Comparison of ENCODE assay signal across 9 cellular contexts in the genomic region with DNA sequence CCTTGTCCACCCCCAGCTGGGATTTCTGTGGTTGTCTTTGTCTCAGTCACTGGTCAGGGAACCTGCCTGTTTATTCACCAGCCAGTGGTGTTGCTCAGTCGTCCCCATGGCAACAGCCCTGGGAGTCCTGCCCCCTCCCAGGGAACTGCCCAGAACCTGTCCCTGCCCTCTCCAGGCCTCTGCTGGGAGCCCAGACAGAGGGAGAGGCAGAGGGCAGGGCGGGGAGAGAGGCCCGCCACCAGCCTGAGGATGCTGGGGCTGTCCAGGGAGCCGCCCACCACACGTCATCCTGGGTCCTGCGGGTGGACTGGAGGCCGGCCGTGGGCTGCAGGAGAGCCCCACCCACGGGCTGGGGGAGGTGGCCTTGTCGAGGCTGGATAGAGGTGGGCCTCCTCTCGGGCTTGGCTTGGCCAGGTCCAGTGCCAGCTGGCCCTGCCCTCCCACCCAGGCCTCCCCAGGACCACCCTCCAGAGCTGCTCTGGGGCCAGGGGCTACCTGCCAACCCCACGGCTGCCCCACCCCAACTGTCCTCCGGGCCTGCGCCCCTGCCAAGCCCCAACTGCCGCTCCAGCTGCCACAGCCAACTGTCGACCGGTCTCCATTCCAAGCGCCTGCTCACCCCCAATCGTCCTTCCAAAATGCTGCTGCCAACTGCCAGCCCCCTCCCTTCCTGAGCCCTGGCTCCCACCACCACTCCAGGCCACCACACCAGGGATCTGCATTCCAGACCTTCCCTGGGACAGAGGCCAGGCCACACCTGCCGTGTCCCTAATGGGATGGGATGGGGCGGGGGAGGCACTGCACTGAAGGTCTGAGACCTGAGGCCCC. TPM values are rescaled to one million over a fixed set of nuclear protein-coding genes. Genes with fewer than 3 reads are reported as not detected.
DNase-seq lines count a peak whose midpoint lies in the region; ATAC-seq, FAIRE-seq and TF ChIP-seq lines count a peak whose summit lies in the region.
"Had no signal": no experiment of that assay in that cellular context is flagged by ENCODE, and none has a peak within 500 bp of the region (broad histone marks: within the 10 kb centered on the region; RNA-seq: fewer than 3 reads in every experiment).

No MANE protein-coding gene starts in this region.

- H3K79me2 ChIP-seq in keratinocyte (ENCODE audit: control insufficient read depth, insufficient read depth, low read length), result no peaks in the 10 kb centered on the region

- no peak overlapping the region for H3K27ac Mint-ChIP-seq in activated naive CD4-positive, alpha-beta T cell treated with anti-CD3 and anti-CD28 coated beads, Interleukin-2, amount 50 U/mL, for 72 hours

- H3K4me1 ChIP-seq in keratinocyte (ENCODE audit: control insufficient read depth, extremely low read depth, insufficient read depth, low read length) (no peaks in the 10 kb centered on the region), thoracic aorta (ENCODE audit: control insufficient read depth in 1 of 2, low read depth in 2 of 2) (peaks cover 9 to 32% of the 10 kb centered on the region in 2 donors)

- H3K4me3 ChIP-seq in keratinocyte (ENCODE audit: control insufficient read depth in 2 of 3, extremely low read depth in 1 of 3, insufficient read depth in 2 of 3, low read depth in 1 of 3, low read length in 3 of 3) (no peak overlapping the region), thoracic aorta (no peak overlapping the region)
- H3K4me3 ChIP-seq: SK-N-MC had no signal

- H3K36me3 Mint-ChIP-seq in activated naive CD4-positive, alpha-beta T cell treated with anti-CD3 and anti-CD28 coated beads, Interleukin-2, amount 50 U/mL, for 72 hours, result peaks cover 0 to under 1% of the 10 kb centered on the region in 2 donors

- no peak for TF ChIP-seq CTCF in keratinocyte (optimal IDR thresholded peaks at IDR 0.05 in 1 of 3, IDR thresholded peaks at IDR 0.05 in 1 of 3, conservative IDR thresholded peaks at IDR 0.05 in 1 of 3; ENCODE audit: extremely low read depth in 1 of 3, insufficient read depth in 2 of 3, low read length in 3 of 3)
- no peak for TF ChIP-seq CTCF in thoracic aorta (IDR thresholded peaks at IDR 0.05)

- no peaks in the 10 kb centered on the region for H3K9me1 ChIP-seq in keratinocyte (ENCODE audit: control insufficient read depth, extremely low read depth, insufficient read depth, low read length)

- no peak overlapping the region for H2AFZ ChIP-seq in keratinocyte (ENCODE audit: control insufficient read depth, low read length)

- H3K9me3 Mint-ChIP-seq in activated naive CD4-positive, alpha-beta T cell treated with anti-CD3 and anti-CD28 coated beads, Interleukin-2, amount 50 U/mL, for 72 hours, result no peaks in the 10 kb centered on the region

- H3K27me3 ChIP-seq in keratinocyte (ENCODE audit: control insufficient read depth, extremely low read depth, insufficient read depth, low read length) (peaks cover 30% of the 10 kb centered on the region), thoracic aorta (replicated peaks; ENCODE audit: insufficient read depth) (no peaks in the 10 kb centered on the region)

- FAIRE-seq in keratinocyte (lab: Jason Lieb, UNC), result no peak

- dilution Hi-C loops in keratinocyte (cut with MboI; ENCODE audit: extremely low pct_ligation_motif_present, low sequenced_read_pairs), result no loop called here

- peaks cover 2% of the 10 kb centered on the region for H4K20me1 ChIP-seq in keratinocyte (ENCODE audit: control insufficient read depth, extremely low read depth, insufficient read depth, low read length)

- H3K36me3 ChIP-seq in keratinocyte (ENCODE audit: control insufficient read depth in 2 of 2, extremely low read depth in 1 of 2, insufficient read depth in 2 of 2, low read length in 2 of 2) (no peaks in the 10 kb centered on the region), thoracic aorta (no peaks in the 10 kb centered on the region)

- ATAC-seq in thoracic aorta (ENCODE audit: insufficient number of reproducible peaks, low FRiP score, low read depth) (peak; percentile 80), HG03469 (IDR thresholded peaks at IDR 0.05; ENCODE audit: unreplicated experiment) (no peak), GM19452 (IDR thresholded peaks at IDR 0.05; ENCODE audit: unreplicated experiment) (no peak)
- ATAC-seq in activated naive CD4-positive, alpha-beta T cell treated with anti-CD3 and anti-CD28 coated beads, Interleukin-2, amount 50 U/mL, for 72 hours, result no peak

- DNase-seq in H4 (ENCODE audit: low spot score) (peak; percentile 98), NCI-H524 treated with DMSO at 0.1 percent for 48 hours (lab: John Stamatoyannopoulos, UW) (peak; percentile 81), cerebellar nuclear complex (lab: John Stamatoyannopoulos, UW) (peak; percentile 99), keratinocyte (ENCODE audit: low read depth, low spot score) (peak; percentile 48), thoracic aorta (ENCODE audit: low spot score) (peak; percentile 76)
- DNase-seq in activated naive CD4-positive, alpha-beta T cell treated with anti-CD3 and anti-CD28 coated beads, Interleukin-2, amount 50 U/mL, for 72 hours (ENCODE audit: low spot score in 2 of 2), result no peak

- H3K27ac ChIP-seq in keratinocyte (ENCODE audit: control insufficient read depth, insufficient read depth, low read length), result no peak overlapping the region
- H3K27ac ChIP-seq in thoracic aorta, result peak overlapping the region; percentile 31 to 53
- H3K27ac ChIP-seq: SK-N-MC had no signal

- H3K4me2 ChIP-seq in keratinocyte (ENCODE audit: control insufficient read depth, extremely low read depth, insufficient read depth, low read depth, low read length), result no peak overlapping the region

- no peaks in the 10 kb centered on the region for H3K9me3 ChIP-seq in keratinocyte (ENCODE audit: control insufficient read depth, low read depth, low read length)
- no peaks in the 10 kb centered on the region for H3K9me3 ChIP-seq in thoracic aorta

- no peak overlapping the region for H3K9ac ChIP-seq in keratinocyte (ENCODE audit: control insufficient read depth, extremely low read depth, insufficient read depth, low read length)

RNA-seq across cellular contexts. Expression of a gene that starts 4.2 kb away (rescaled TPM):
- total RNA-seq in H4 (2014; rRNA removed; shearing (Covaris generic)), result 0.68 and 3.1 TPM in 2 replicates
- polyA plus RNA-seq in keratinocyte, result 0.12 to 0.18 TPM (median 0.13 TPM) in 3 replicates
- polyA plus RNA-seq in keratinocyte (2011; ENCODE audit: low read depth), result 0.29 TPM
- 0.06 and 0.16 TPM in 2 replicates for polyA plus RNA-seq in keratinocyte (2011; cell fraction: cytosol; rRNA removed)
- polyA plus RNA-seq in keratinocyte (2011; cell fraction: nucleus; rRNA removed), result 0.24 and 0.40 TPM in 2 replicates
- polyA plus RNA-seq in keratinocyte (2012; ENCODE audit: low replicate concordance), result 0.38 and 0.73 TPM in 2 replicates
- polyA minus RNA-seq in keratinocyte, result 0.46 to 1.4 TPM (median 0.56 TPM) in 3 replicates
- 3.3 TPM for polyA minus RNA-seq in keratinocyte (2011; cell fraction: cytosol; rRNA and poly(A)+ RNA removed)
- polyA minus RNA-seq in keratinocyte (2011; cell fraction: nucleus; rRNA and poly(A)+ RNA removed), result 0.62 and 0.84 TPM in 2 replicates
- 1 to 10 TPM; 9.3 to 9.9 TPM for total RNA-seq in thoracic aorta
- total RNA-seq in activated naive CD4-positive, alpha-beta T cell treated with anti-CD3 and anti-CD28 coated beads, Interleukin-2, amount 50 U/mL, for 72 hours, result 1 to 10 TPM in 1 of 2 donors, under 1 TPM in 1; 0.39 to 1.2 TPM

RNA-seq across cellular contexts. Expression of a gene that starts 26.1 kb away (rescaled TPM):
- not detected in 2 replicates for total RNA-seq in H4 (2014; rRNA removed; shearing (Covaris generic))
- not detected in 3 replicates for polyA plus RNA-seq in keratinocyte
- polyA plus RNA-seq in keratinocyte (2011; ENCODE audit: low read depth), result not detected
- polyA plus RNA-seq in keratinocyte (2011; cell fraction: cytosol; rRNA removed), result not detected in 2 replicates
- polyA plus RNA-seq in keratinocyte (2011; cell fraction: nucleus; rRNA removed), result not detected in 2 replicates
- polyA plus RNA-seq in keratinocyte (2012; ENCODE audit: low replicate concordance), result not detected in 2 replicates
- not detected in 3 replicates for polyA minus RNA-seq in keratinocyte
- not detected for polyA minus RNA-seq in keratinocyte (2011; cell fraction: cytosol; rRNA and poly(A)+ RNA removed)
- not detected in 2 replicates for polyA minus RNA-seq in keratinocyte (2011; cell fraction: nucleus; rRNA and poly(A)+ RNA removed)
- not detected for total RNA-seq in thoracic aorta
- not detected for total RNA-seq in activated naive CD4-positive, alpha-beta T cell treated with anti-CD3 and anti-CD28 coated beads, Interleukin-2, amount 50 U/mL, for 72 hours

RNA-seq across cellular contexts. Expression of a gene that starts 29.8 kb away (rescaled TPM):
- total RNA-seq in H4 (2014; rRNA removed; shearing (Covaris generic)), result 44.7 and 56.7 TPM in 2 replicates
- 177 to 208 TPM (median 200 TPM) in 3 replicates for polyA plus RNA-seq in keratinocyte
- polyA plus RNA-seq in keratinocyte (2011; ENCODE audit: low read depth), result 70.9 TPM
- 210 and 229 TPM in 2 replicates for polyA plus RNA-seq in keratinocyte (2011; cell fraction: cytosol; rRNA removed)
- polyA plus RNA-seq in keratinocyte (2011; cell fraction: nucleus; rRNA removed), result 150 and 178 TPM in 2 replicates
- polyA plus RNA-seq in keratinocyte (2012; ENCODE audit: low replicate concordance), result 124 and 144 TPM in 2 replicates
- polyA minus RNA-seq in keratinocyte, result 112 to 135 TPM (median 117 TPM) in 3 replicates
- 247 TPM for polyA minus RNA-seq in keratinocyte (2011; cell fraction: cytosol; rRNA and poly(A)+ RNA removed)
- 75.1 and 94.8 TPM in 2 replicates for polyA minus RNA-seq in keratinocyte (2011; cell fraction: nucleus; rRNA and poly(A)+ RNA removed)
- 100 to 1,000 TPM; 106 to 159 TPM for total RNA-seq in thoracic aorta
- 10 to 100 TPM; 31.3 to 62.1 TPM for total RNA-seq in activated naive CD4-positive, alpha-beta T cell treated with anti-CD3 and anti-CD28 coated beads, Interleukin-2, amount 50 U/mL, for 72 hours

RNA-seq across cellular contexts. Expression of a gene that starts 59.7 kb away (rescaled TPM):
- total RNA-seq in H4 (2014; rRNA removed; shearing (Covaris generic)), result 16.1 and 21.0 TPM in 2 replicates
- 43.7 to 62.0 TPM (median 59.0 TPM) in 3 replicates for polyA plus RNA-seq in keratinocyte
- 19.8 TPM for polyA plus RNA-seq in keratinocyte (2011; ENCODE audit: low read depth)
- polyA plus RNA-seq in keratinocyte (2011; cell fraction: cytosol; rRNA removed), result 33.5 and 57.9 TPM in 2 replicates
- polyA plus RNA-seq in keratinocyte (2011; cell fraction: nucleus; rRNA removed), result 62.9 and 73.4 TPM in 2 replicates
- polyA plus RNA-seq in keratinocyte (2012; ENCODE audit: low replicate concordance), result 36.8 and 69.6 TPM in 2 replicates
- 69.2 to 101 TPM (median 96.1 TPM) in 3 replicates for polyA minus RNA-seq in keratinocyte
- polyA minus RNA-seq in keratinocyte (2011; cell fraction: cytosol; rRNA and poly(A)+ RNA removed), result 107 TPM
- 72.7 and 86.0 TPM in 2 replicates for polyA minus RNA-seq in keratinocyte (2011; cell fraction: nucleus; rRNA and poly(A)+ RNA removed)
- 10 to 100 TPM; 48.5 to 61.2 TPM for total RNA-seq in thoracic aorta
- 10 to 100 TPM; 30.7 to 41.9 TPM for total RNA-seq in activated naive CD4-positive, alpha-beta T cell treated with anti-CD3 and anti-CD28 coated beads, Interleukin-2, amount 50 U/mL, for 72 hours

Comparison
In these comparisons a context has a peak if more than half of its experiments do, and no peak if none do; other contexts are left out.
1. DNase-seq: peak in H4 (single experiment), NCI-H524 treated with DMSO at 0.1 percent for 48 hours (single experiment), cerebellar nuclear complex (2 of 2), keratinocyte (single experiment) and thoracic aorta (single experiment); none in activated naive CD4-positive, alpha-beta T cell treated with anti-CD3 and anti-CD28 coated beads, Interleukin-2, amount 50 U/mL, for 72 hours (0 of 2).